15 cellular contexts compared by ENCODE assay signal in the genomic region with DNA sequence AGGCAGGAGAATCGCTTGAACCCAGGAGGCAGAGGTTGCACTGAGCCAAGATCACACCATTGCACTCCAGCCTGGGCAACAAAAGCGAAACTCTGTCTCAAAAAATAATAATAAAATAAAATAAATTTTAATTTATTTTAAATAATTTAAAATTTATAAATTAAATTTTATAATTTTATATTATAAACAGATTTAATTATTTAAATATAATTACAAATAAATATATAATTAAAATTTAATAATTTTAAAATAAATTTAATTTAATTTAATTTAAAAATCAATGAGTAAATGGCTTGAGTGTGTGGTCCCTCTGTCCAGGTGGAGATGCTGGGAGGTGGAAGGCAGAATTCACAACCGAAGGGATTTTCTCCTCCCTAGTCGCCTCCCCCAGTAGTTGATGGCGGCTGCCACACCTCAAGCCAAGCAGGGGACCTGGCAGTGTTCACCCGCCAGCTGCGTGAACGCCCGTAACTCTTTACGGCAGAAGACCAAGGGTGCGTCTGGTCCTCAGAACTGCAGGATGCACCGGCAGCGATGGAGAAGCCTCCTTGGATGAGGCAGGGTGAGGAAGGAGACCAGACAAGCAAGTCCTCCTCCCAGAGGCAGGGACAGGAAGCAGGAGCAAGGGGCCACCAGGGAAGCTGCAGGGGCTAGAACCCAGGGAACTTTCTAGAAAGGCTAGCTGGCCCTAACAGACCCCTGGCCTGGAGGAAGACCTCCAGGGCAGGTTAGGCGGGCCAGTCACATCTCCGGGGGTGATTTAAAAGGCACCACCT. TPM values are rescaled to one million over a fixed set of nuclear protein-coding genes. Genes with fewer than 3 reads are reported as not detected.
A peak's percentile ranks its signal among the peaks of the same experiment; 100 is the strongest.
DNase-seq lines count a peak whose midpoint lies in the region; ATAC-seq, FAIRE-seq and TF ChIP-seq lines count a peak whose summit lies in the region.
"Had no signal": no experiment of that assay in that cellular context is flagged by ENCODE, and none has a peak within 500 bp of the region (broad histone marks: within the 10 kb centered on the region; RNA-seq: fewer than 3 reads in every experiment).

No MANE protein-coding gene starts in this region.

- TF ChIP-seq POLR2A in thyroid gland (IDR thresholded peaks at IDR 0.05) = no peak

- H3K79me2 ChIP-seq in keratinocyte (ENCODE audit: control insufficient read depth, insufficient read depth, low read length) = peaks cover 3% of the 10 kb centered on the region

- H3K9me1 ChIP-seq in keratinocyte (ENCODE audit: control insufficient read depth, extremely low read depth, insufficient read depth, low read length) = no peaks in the 10 kb centered on the region

- peaks cover 9 to 15% (median 11%) of the 10 kb centered on the region in 3 donors for H3K4me1 Mint-ChIP-seq in CD8-positive, alpha-beta memory T cell
- peaks cover 6 to 16% of the 10 kb centered on the region in 2 donors for H3K4me1 Mint-ChIP-seq in natural killer cell treated with Interleukin-12 subunit alpha and Interleukin-12 subunit beta and Interleukin-15 and Interleukin-18, amount 100 ng/mL, for 72 hours (ENCODE audit: low read depth in 2 of 2)

- H3K36me3 ChIP-seq in A673 (ENCODE audit: insufficient read depth, low read length, poor library complexity, severe bottlenecking) (no peaks in the 10 kb centered on the region), keratinocyte (ENCODE audit: control insufficient read depth in 2 of 2, extremely low read depth in 1 of 2, insufficient read depth in 2 of 2, low read length in 2 of 2) (no peaks in the 10 kb centered on the region), thyroid gland (no peaks in the 10 kb centered on the region)
- H3K36me3 ChIP-seq in CD8-positive, alpha-beta memory T cell (ENCODE audit: insufficient read depth, low read length) = no peaks in the 10 kb centered on the region
- H3K36me3 ChIP-seq: BE2C had no signal

- no peaks in the 10 kb centered on the region for H3K36me3 Mint-ChIP-seq in CD8-positive, alpha-beta memory T cell
- no peaks in the 10 kb centered on the region for H3K36me3 Mint-ChIP-seq in natural killer cell treated with Interleukin-12 subunit alpha and Interleukin-12 subunit beta and Interleukin-15 and Interleukin-18, amount 100 ng/mL, for 72 hours
- H3K36me3 Mint-ChIP-seq: brain; stimulated activated effector memory CD8-positive, alpha-beta T cell treated with anti-CD3 and anti-CD28 coated beads, Interleukin-12 subunit alpha, Interleukin-12 subunit beta, amount 100 ng/mL, for 72 hours had no signal

- peak overlapping the region; percentile 61 for H3K4me2 ChIP-seq in keratinocyte (ENCODE audit: control insufficient read depth, extremely low read depth, insufficient read depth, low read depth, low read length)

- peak overlapping the region in 1 of 7 donors; percentile 18 for H3K4me3 Mint-ChIP-seq in CD8-positive, alpha-beta memory T cell
- H3K4me3 Mint-ChIP-seq in natural killer cell treated with Interleukin-12 subunit alpha and Interleukin-12 subunit beta and Interleukin-15 and Interleukin-18, amount 100 ng/mL, for 72 hours = no peak overlapping the region

- intact Hi-C loops in A673 (cut with micrococcal nuclease; ENCODE audit: unreplicated experiment) = loop anchor here (5.0 kb wide), 2 partner anchors 740 to 790 kb away; no protein-coding TSS in a partner anchor
- intact Hi-C loops in thyroid gland (cut with DNase I) = loop anchor here (5.0 kb wide), 2 partner anchors 100 to 740 kb away; no protein-coding TSS in a partner anchor

- FAIRE-seq in keratinocyte (lab: Jason Lieb, UNC) = no peak
- FAIRE-seq: islet of Langerhans had no signal

- TF ChIP-seq CTCF in A673 (conservative IDR thresholded peaks at IDR 0.05; ENCODE audit: low read depth, low read length) = no peak
- TF ChIP-seq CTCF in keratinocyte (optimal IDR thresholded peaks at IDR 0.05 in 1 of 3, IDR thresholded peaks at IDR 0.05 in 1 of 3, conservative IDR thresholded peaks at IDR 0.05 in 1 of 3; ENCODE audit: extremely low read depth in 1 of 3, insufficient read depth in 2 of 3, low read length in 3 of 3) = peak in 1 of 3 experiments; percentile 33
- TF ChIP-seq CTCF in thyroid gland (IDR thresholded peaks at IDR 0.05) = no peak

- H3K4me3 ChIP-seq in A673 (ENCODE audit: low read depth, low read length, poor library complexity, severe bottlenecking) (no peak overlapping the region), keratinocyte (ENCODE audit: control insufficient read depth in 2 of 3, extremely low read depth in 1 of 3, insufficient read depth in 2 of 3, low read depth in 1 of 3, low read length in 3 of 3) (peak overlapping the region; percentile 1 to 19 (median 18)), thyroid gland (replicated peaks in 1 of 3) (no peak overlapping the region)
- H3K4me3 ChIP-seq in CD8-positive, alpha-beta memory T cell (ENCODE audit: low read length) = no peak overlapping the region

- H3K27ac Mint-ChIP-seq in CD8-positive, alpha-beta memory T cell = no peak overlapping the region
- no peak overlapping the region for H3K27ac Mint-ChIP-seq in natural killer cell treated with Interleukin-12 subunit alpha and Interleukin-12 subunit beta and Interleukin-15 and Interleukin-18, amount 100 ng/mL, for 72 hours
- H3K27ac Mint-ChIP-seq: activated CD4-positive, alpha-beta memory T cell treated with anti-CD3 and anti-CD28 coated beads, Interleukin-2, amount 10 ng/mL, durations not matched to agents 7 days and 5 days; stimulated activated effector memory CD8-positive, alpha-beta T cell treated with anti-CD3 and anti-CD28 coated beads, Interleukin-12 subunit alpha, Interleukin-12 subunit beta, amount 100 ng/mL, for 72 hours had no signal

- H2AFZ ChIP-seq in keratinocyte (ENCODE audit: control insufficient read depth, low read length) = peak overlapping the region; percentile 71

- ATAC-seq in natural killer cell treated with Interleukin-12 subunit alpha and Interleukin-12 subunit beta and Interleukin-15 and Interleukin-18, amount 100 ng/mL, for 72 hours = no peak

- DNase-seq in A673 (ENCODE audit: low spot score) = peak; percentile 13
- no peak for DNase-seq in HEK293T (ENCODE audit: extremely low spot score)
- DNase-seq in SK-N-DZ (ENCODE audit: low spot score) = peak; percentile 82
- no peak for DNase-seq in keratinocyte (ENCODE audit: low read depth, low spot score)
- DNase-seq in CD8-positive, alpha-beta memory T cell = no peak
- no peak for DNase-seq in thyroid gland
- DNase-seq in natural killer cell treated with Interleukin-12 subunit alpha and Interleukin-12 subunit beta and Interleukin-15 and Interleukin-18, amount 100 ng/mL, for 72 hours (ENCODE audit: low spot score) = no peak
- no peak for DNase-seq in stimulated activated CD4-positive, alpha-beta T cell treated with anti-CD3 and anti-CD28 coated beads, Interleukin-15, amount 100 ng/mL, for 24 hours

- H3K9me3 ChIP-seq in A673 (ENCODE audit: low read depth, low read length, poor library complexity, severe bottlenecking) (no peaks in the 10 kb centered on the region), keratinocyte (ENCODE audit: control insufficient read depth, low read depth, low read length) (no peaks in the 10 kb centered on the region), thyroid gland (no peaks in the 10 kb centered on the region)
- H3K9me3 ChIP-seq in CD8-positive, alpha-beta memory T cell (ENCODE audit: low read length) = no peaks in the 10 kb centered on the region
- H3K9me3 ChIP-seq: BE2C had no signal

- H3K27me3 ChIP-seq in A673 (replicated peaks; ENCODE audit: insufficient read depth, low read depth, low read length, poor library complexity) (no peaks in the 10 kb centered on the region), keratinocyte (ENCODE audit: control insufficient read depth, extremely low read depth, insufficient read depth, low read length) (no peaks in the 10 kb centered on the region), thyroid gland (no peaks in the 10 kb centered on the region)
- no peaks in the 10 kb centered on the region for H3K27me3 ChIP-seq in CD8-positive, alpha-beta memory T cell (ENCODE audit: insufficient read depth, low read length, poor library complexity, severe bottlenecking)
- H3K27me3 ChIP-seq: BE2C had no signal

- WGBS in thyroid gland, 2 donors = 79 to 88% methylated on average over 13 to 15 of the region's 15 CpGs

- no peaks in the 10 kb centered on the region for H4K20me1 ChIP-seq in keratinocyte (ENCODE audit: control insufficient read depth, extremely low read depth, insufficient read depth, low read length)

- H3K27ac ChIP-seq in A673 (ENCODE audit: low read depth, low read length, poor library complexity, severe bottlenecking) (no peak overlapping the region), keratinocyte (ENCODE audit: control insufficient read depth, insufficient read depth, low read length) (peak overlapping the region; percentile 100), thyroid gland (no peak overlapping the region)
- H3K27ac ChIP-seq in CD8-positive, alpha-beta memory T cell (ENCODE audit: low read depth, low read length) = no peak overlapping the region

- CTCF ChIA-PET in A673 (lab: Charles Lee) = interaction anchor here (2.5 kb wide), 1 partner anchor 98 kb away, joined by 24 read pairs; no protein-coding TSS in a partner anchor
- CTCF ChIA-PET in HEK293T (lab: Yijun Ruan, JAX) = interaction anchor here (0.5 to 5.5 kb wide), 7 partner anchors 19 to 256 kb away, joined by 3 to 104 read pairs (median 7); no protein-coding TSS in a partner anchor
- CTCF ChIA-PET in CD8-positive, alpha-beta memory T cell (lab: Charles Lee) = interaction anchor here (1.1 to 9.6 kb wide), 9 partner anchors 12 to 829 kb away, joined by 3 to 311 read pairs (median 9); no protein-coding TSS in a partner anchor

- no TSS peak for BruUV-seq in A673 (replicated peaks; lab: Mats Ljungman, UMichigan)

- no peaks in the 10 kb centered on the region for H3K9me3 Mint-ChIP-seq in CD8-positive, alpha-beta memory T cell
- H3K9me3 Mint-ChIP-seq in natural killer cell treated with Interleukin-12 subunit alpha and Interleukin-12 subunit beta and Interleukin-15 and Interleukin-18, amount 100 ng/mL, for 72 hours = no peaks in the 10 kb centered on the region
- H3K9me3 Mint-ChIP-seq: activated CD4-positive, alpha-beta memory T cell treated with anti-CD3 and anti-CD28 coated beads, Interleukin-2, amount 10 ng/mL, durations not matched to agents 7 days and 5 days; stimulated activated effector memory CD8-positive, alpha-beta T cell treated with anti-CD3 and anti-CD28 coated beads, Interleukin-12 subunit alpha, Interleukin-12 subunit beta, amount 100 ng/mL, for 72 hours had no signal

- dilution Hi-C loops in keratinocyte (cut with MboI; ENCODE audit: extremely low pct_ligation_motif_present, low sequenced_read_pairs) = no loop called here

- peaks cover 0 to 1% of the 10 kb centered on the region in 2 donors for H3K27me3 Mint-ChIP-seq in CD8-positive, alpha-beta memory T cell
- no peaks in the 10 kb centered on the region for H3K27me3 Mint-ChIP-seq in natural killer cell treated with Interleukin-12 subunit alpha and Interleukin-12 subunit beta and Interleukin-15 and Interleukin-18, amount 100 ng/mL, for 72 hours

- H3K4me1 ChIP-seq in A673 (ENCODE audit: insufficient read depth, low read length, poor library complexity, severe bottlenecking) (peaks cover 6% of the 10 kb centered on the region), keratinocyte (ENCODE audit: control insufficient read depth, extremely low read depth, insufficient read depth, low read length) (peaks cover 61% of the 10 kb centered on the region), thyroid gland (peaks cover 21 to 31% of the 10 kb centered on the region in 2 donors)
- H3K4me1 ChIP-seq in CD8-positive, alpha-beta memory T cell (ENCODE audit: insufficient read depth, low read length) = peaks cover 14% of the 10 kb centered on the region

- POLR2A ChIA-PET in A673 (lab: Charles Lee; ENCODE audit: low non-redundant PET) = no interaction called here
- POLR2A ChIA-PET in HEK293T (lab: Yijun Ruan, JAX) = interaction anchor here (1.6 to 3.3 kb wide), 3 partner anchors 42 to 98 kb away, joined by 6 to 28 read pairs (median 10); a partner anchor contains a TSS
- POLR2A ChIA-PET in CD8-positive, alpha-beta memory T cell (lab: Charles Lee) = no interaction called here

- H3K9ac ChIP-seq in keratinocyte (ENCODE audit: control insufficient read depth, extremely low read depth, insufficient read depth, low read length) = peak overlapping the region; percentile 74

RNA-seq across cellular contexts. Expression of a gene that starts 22.9 kb away (rescaled TPM):
- total RNA-seq in A673 (2021) = 54.1 and 82.2 TPM in 2 replicates
- 4.2 and 10.1 TPM in 2 replicates for polyA plus RNA-seq in SK-N-DZ (2014; cell fraction: cytosol; rRNA removed)
- polyA plus RNA-seq in SK-N-DZ (2014; cell fraction: nucleus; rRNA removed) = 7.1 and 8.4 TPM in 2 replicates
- 6,440 to 12,579 TPM (median 8,666 TPM) in 3 replicates for polyA plus RNA-seq in keratinocyte
- 46,546 TPM for polyA plus RNA-seq in keratinocyte (2011; ENCODE audit: low read depth)
- 6,491 and 12,585 TPM in 2 replicates for polyA plus RNA-seq in keratinocyte (2011; cell fraction: cytosol; rRNA removed)
- 12,033 and 13,742 TPM in 2 replicates for polyA plus RNA-seq in keratinocyte (2011; cell fraction: nucleus; rRNA removed)
- polyA plus RNA-seq in keratinocyte (2012; ENCODE audit: low replicate concordance) = 5,743 and 13,877 TPM in 2 replicates
- 5,137 to 9,087 TPM (median 7,073 TPM) in 3 replicates for polyA minus RNA-seq in keratinocyte
- polyA minus RNA-seq in keratinocyte (2011; cell fraction: cytosol; rRNA and poly(A)+ RNA removed) = 14,086 TPM
- 4,848 and 5,061 TPM in 2 replicates for polyA minus RNA-seq in keratinocyte (2011; cell fraction: nucleus; rRNA and poly(A)+ RNA removed)
- under 1 TPM in 1 of 2 experiments, not detected in 1; 0.35 TPM for total RNA-seq in CD8-positive, alpha-beta memory T cell
- not detected for polyA plus RNA-seq in CD8-positive, alpha-beta memory T cell
- under 1 TPM in 1 of 4 donors, not detected in 3; 0.56 TPM for total RNA-seq in thyroid gland
- total RNA-seq in natural killer cell treated with Interleukin-12 subunit alpha and Interleukin-12 subunit beta and Interleukin-15 and Interleukin-18, amount 100 ng/mL, for 72 hours = not detected
- total RNA-seq: activated CD4-positive, alpha-beta memory T cell treated with anti-CD3 and anti-CD28 coated beads, Interleukin-2, amount 10 ng/mL, durations not matched to agents 7 days and 5 days; mucosa of gallbladder; T-helper 2 cell treated with Interferon-gamma antibody and Interleukin-4, amounts not matched to agents 100 ng/mL and 5 ng/mL, for 36 hours had no signal

RNA-seq across cellular contexts. Expression of a gene that starts 34.7 kb away (rescaled TPM):
- not detected in 2 replicates for total RNA-seq in A673 (2021)
- polyA plus RNA-seq in SK-N-DZ (2014; cell fraction: cytosol; rRNA removed) = 1.2 TPM in 1 of 2 replicates, not detected in the other
- 0.71 TPM in 1 of 2 replicates, not detected in the other for polyA plus RNA-seq in SK-N-DZ (2014; cell fraction: nucleus; rRNA removed)
- polyA plus RNA-seq in keratinocyte = 1,163 to 4,746 TPM (median 1,851 TPM) in 3 replicates
- polyA plus RNA-seq in keratinocyte (2011; ENCODE audit: low read depth) = 20,474 TPM
- polyA plus RNA-seq in keratinocyte (2011; cell fraction: cytosol; rRNA removed) = 1,428 and 3,010 TPM in 2 replicates
- polyA plus RNA-seq in keratinocyte (2011; cell fraction: nucleus; rRNA removed) = 2,522 and 2,889 TPM in 2 replicates
- polyA plus RNA-seq in keratinocyte (2012; ENCODE audit: low replicate concordance) = 1,329 and 6,837 TPM in 2 replicates
- 1,159 to 3,059 TPM (median 1,751 TPM) in 3 replicates for polyA minus RNA-seq in keratinocyte
- 3,006 TPM for polyA minus RNA-seq in keratinocyte (2011; cell fraction: cytosol; rRNA and poly(A)+ RNA removed)
- polyA minus RNA-seq in keratinocyte (2011; cell fraction: nucleus; rRNA and poly(A)+ RNA removed) = 1,076 and 1,184 TPM in 2 replicates
- not detected for total RNA-seq in CD8-positive, alpha-beta memory T cell
- polyA plus RNA-seq in CD8-positive, alpha-beta memory T cell = not detected
- total RNA-seq in thyroid gland = 1 to 10 TPM in 2 of 4 donors, not detected in 2; 1.3 to 2.0 TPM
- total RNA-seq in natural killer cell treated with Interleukin-12 subunit alpha and Interleukin-12 subunit beta and Interleukin-15 and Interleukin-18, amount 100 ng/mL, for 72 hours = not detected
- total RNA-seq: activated CD4-positive, alpha-beta memory T cell treated with anti-CD3 and anti-CD28 coated beads, Interleukin-2, amount 10 ng/mL, durations not matched to agents 7 days and 5 days; mucosa of gallbladder; T-helper 2 cell treated with Interferon-gamma antibody and Interleukin-4, amounts not matched to agents 100 ng/mL and 5 ng/mL, for 36 hours had no signal

RNA-seq across cellular contexts. Expression of a gene that starts 41.5 kb away (rescaled TPM):
- total RNA-seq in A673 (2021) (504 and 524 TPM in 2 replicates), thyroid gland (100 to 1,000 TPM; 119 to 171 (median 145) TPM)
- 85.8 and 129 TPM in 2 replicates for polyA plus RNA-seq in SK-N-DZ (2014; cell fraction: cytosol; rRNA removed)
- polyA plus RNA-seq in SK-N-DZ (2014; cell fraction: nucleus; rRNA removed) = 194 and 234 TPM in 2 replicates
- polyA plus RNA-seq in keratinocyte = 236 to 308 TPM (median 272 TPM) in 3 replicates
- 1,255 TPM for polyA plus RNA-seq in keratinocyte (2011; ENCODE audit: low read depth)
- 367 and 580 TPM in 2 replicates for polyA plus RNA-seq in keratinocyte (2011; cell fraction: cytosol; rRNA removed)
- polyA plus RNA-seq in keratinocyte (2011; cell fraction: nucleus; rRNA removed) = 378 and 447 TPM in 2 replicates
- 695 and 2,008 TPM in 2 replicates for polyA plus RNA-seq in keratinocyte (2012; ENCODE audit: low replicate concordance)
- 71.7 to 141 TPM (median 108 TPM) in 3 replicates for polyA minus RNA-seq in keratinocyte
- polyA minus RNA-seq in keratinocyte (2011; cell fraction: cytosol; rRNA and poly(A)+ RNA removed) = 100 TPM
- 71.1 and 103 TPM in 2 replicates for polyA minus RNA-seq in keratinocyte (2011; cell fraction: nucleus; rRNA and poly(A)+ RNA removed)
- total RNA-seq in CD8-positive, alpha-beta memory T cell = 1,000 to 10,000 TPM; 1,446 to 1,504 TPM
- 1,526 TPM for polyA plus RNA-seq in CD8-positive, alpha-beta memory T cell
- total RNA-seq in natural killer cell treated with Interleukin-12 subunit alpha and Interleukin-12 subunit beta and Interleukin-15 and Interleukin-18, amount 100 ng/mL, for 72 hours = 1,000 to 10,000 TPM; 1,047 to 1,473 TPM

Comparison
In these comparisons a context has a peak if more than half of its experiments do, and no peak if none do; other contexts are left out.
1. DNase-seq: peak in A673 (single experiment) and SK-N-DZ (single experiment); none in HEK293T (single experiment), keratinocyte (single experiment), CD8-positive, alpha-beta memory T cell (0 of 5), thyroid gland (0 of 2), natural killer cell treated with Interleukin-12 subunit alpha and Interleukin-12 subunit beta and Interleukin-15 and Interleukin-18, amount 100 ng/mL, for 72 hours (single experiment) and stimulated activated CD4-positive, alpha-beta T cell treated with anti-CD3 and anti-CD28 coated beads, Interleukin-15, amount 100 ng/mL, for 24 hours (single experiment).
2. H3K4me3 ChIP-seq: peak in keratinocyte (3 of 3); none in A673 (single experiment), CD8-positive, alpha-beta memory T cell (single experiment) and thyroid gland (0 of 3).
3. RNA of a gene that starts 22.9 kb away (total RNA-seq): 54.1 to 82.2 TPM in A673; 0.56 TPM in thyroid gland, 0.35 TPM in CD8-positive, alpha-beta memory T cell and not detected in natural killer cell treated with Interleukin-12 subunit alpha and Interleukin-12 subunit beta and Interleukin-15 and Interleukin-18, amount 100 ng/mL, for 72 hours; every median in the first group is over 10 times any median in the second.